Comparison of ENCODE assay signal across 29 cellular contexts in the genomic region with DNA sequence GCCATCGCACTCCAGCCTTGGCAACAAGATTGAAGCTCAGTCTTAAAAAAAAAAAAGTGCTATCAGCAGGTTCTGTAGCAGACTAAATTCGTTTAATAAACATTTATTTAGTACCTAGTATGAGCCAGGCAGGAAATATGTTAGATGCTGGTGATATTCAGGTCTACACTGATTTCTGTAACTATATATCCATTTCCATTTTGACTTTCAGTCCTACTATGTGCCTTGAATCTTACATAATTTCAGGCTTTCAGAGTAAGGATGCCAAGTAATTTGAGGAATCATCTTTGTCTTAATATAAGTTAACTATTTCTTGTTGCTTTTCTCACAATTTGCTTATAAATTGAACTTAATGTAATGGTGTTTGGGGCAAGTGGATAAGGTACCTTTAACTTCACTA.
"Had no signal": no experiment of that assay in that cellular context is flagged by ENCODE, and none has a peak within 500 bp of the region (broad histone marks: within the 10 kb centered on the region; RNA-seq: fewer than 3 reads in every experiment).

No MANE protein-coding gene starts in this region.

- H3K27me3 ChIP-seq: colonic mucosa, dorsolateral prefrontal cortex, esophagus muscularis mucosa, esophagus squamous epithelium, foreskin keratinocyte, gastrocnemius medialis, gastroesophageal sphincter, heart left ventricle, heart right ventricle had no signal

- H3K27ac Mint-ChIP-seq: dendritic cell treated with granulocyte-macrophage colony-stimulating factor and Interleukin-4, amounts not matched to agents 40 ng/mL and 50 ng/mL, for 4 days; endodermal cell had no signal

- H3K9me3 Mint-ChIP-seq: dendritic cell treated with granulocyte-macrophage colony-stimulating factor and Interleukin-4, amounts not matched to agents 40 ng/mL and 50 ng/mL, for 4 days; effector memory CD8-positive, alpha-beta T cell; endodermal cell had no signal

- DNase-seq: colonic mucosa; cortex of kidney; dermis blood vessel endothelial cell; dorsolateral prefrontal cortex; effector CD4-positive, alpha-beta T cell; effector CD8-positive, alpha-beta T cell; effector memory CD4-positive, alpha-beta T cell; effector memory CD8-positive, alpha-beta T cell; endodermal cell; erythroblast; esophagus squamous epithelium; foreskin fibroblast; foreskin keratinocyte; foreskin melanocyte; gastrocnemius medialis; glutamatergic neuron; head of caudate nucleus; heart left ventricle; heart right ventricle had no signal

- H3K4me1 ChIP-seq: colonic mucosa, esophagus muscularis mucosa, esophagus squamous epithelium, foreskin keratinocyte, gastrocnemius medialis, gastroesophageal sphincter, heart left ventricle, heart right ventricle had no signal

- H3K9me3 ChIP-seq: colonic mucosa, esophagus muscularis mucosa, esophagus squamous epithelium, gastrocnemius medialis, gastroesophageal sphincter, heart left ventricle, heart right ventricle had no signal

- H3K27me3 Mint-ChIP-seq: dendritic cell treated with granulocyte-macrophage colony-stimulating factor and Interleukin-4, amounts not matched to agents 40 ng/mL and 50 ng/mL, for 4 days; effector memory CD8-positive, alpha-beta T cell had no signal

- FAIRE-seq: colon, endometrium, endothelial cell of umbilical vein, frontal cortex had no signal

- H3K4me3 Mint-ChIP-seq: dendritic cell treated with granulocyte-macrophage colony-stimulating factor and Interleukin-4, amounts not matched to agents 40 ng/mL and 50 ng/mL, for 4 days; effector memory CD8-positive, alpha-beta T cell; endodermal cell had no signal

- H3K27ac ChIP-seq: colonic mucosa, coronary artery, dorsolateral prefrontal cortex, epithelial cell of prostate, esophagus muscularis mucosa, esophagus squamous epithelium, foreskin keratinocyte, gastrocnemius medialis, gastroesophageal sphincter, heart left ventricle, heart right ventricle had no signal

- H3K4me1 Mint-ChIP-seq: endodermal cell had no signal

- ATAC-seq: effector memory CD8-positive, alpha-beta T cell; esophagus mucosa; foreskin keratinocyte; gastrocnemius medialis; gastroesophageal sphincter; heart left ventricle; heart right ventricle had no signal

- H3K4me3 ChIP-seq: colonic mucosa, coronary artery, dorsolateral prefrontal cortex, esophagus muscularis mucosa, esophagus squamous epithelium, gastrocnemius medialis, gastroesophageal sphincter, heart left ventricle, heart right ventricle had no signal

- H3K36me3 ChIP-seq: colonic mucosa had no signal
